ENCODE assay signal across 15 cellular contexts in the genomic region with DNA sequence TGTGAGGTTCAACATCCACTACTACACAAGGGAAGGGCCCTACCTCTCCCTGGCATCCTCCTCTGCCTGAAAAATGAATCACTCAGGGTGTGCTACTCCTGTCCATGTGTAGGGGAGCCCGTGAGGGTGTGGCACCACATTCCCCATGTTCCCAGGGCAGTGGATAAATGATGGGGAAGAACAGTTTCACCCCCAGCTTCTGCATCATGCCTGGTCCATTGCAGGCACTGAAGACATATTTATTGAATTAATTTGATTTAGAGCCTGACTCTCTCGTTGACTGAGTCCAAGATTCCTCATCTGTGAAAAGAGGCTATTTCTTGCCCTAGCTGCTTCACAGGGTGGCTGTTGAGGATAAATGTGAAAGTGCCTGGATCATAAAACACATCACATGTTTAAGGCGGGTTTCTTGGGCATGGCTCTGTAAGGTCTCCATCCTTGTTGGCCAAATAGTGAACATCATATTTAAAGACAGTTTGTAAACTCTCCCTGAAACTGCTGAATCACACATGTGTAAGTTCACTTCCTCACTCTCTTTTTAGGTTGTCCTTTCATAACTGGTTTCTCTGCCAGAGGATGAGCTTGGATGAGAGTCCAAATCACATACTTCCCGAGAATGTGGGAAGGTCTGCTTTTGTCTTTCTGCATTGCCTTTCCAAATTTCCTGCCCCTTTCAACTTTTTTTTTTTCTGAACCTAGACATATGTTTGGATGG.
A peak's percentile ranks its signal among the peaks of the same experiment; 100 is the strongest.
DNase-seq lines count a peak whose midpoint lies in the region; ATAC-seq and TF ChIP-seq lines count a peak whose summit lies in the region.
"Had no signal": no experiment of that assay in that cellular context is flagged by ENCODE, and none has a peak within 500 bp of the region (broad histone marks: within the 10 kb centered on the region; RNA-seq: fewer than 3 reads in every experiment).

No MANE protein-coding gene starts in this region.

- H3K4me1 Mint-ChIP-seq in brain = peaks cover 51% of the 10 kb centered on the region

- H3K27ac Mint-ChIP-seq in brain = peak overlapping the region in 3 of 5 experiments; percentile 70 to 83 (median 70)
- H3K27ac Mint-ChIP-seq: activated naive CD4-positive, alpha-beta T cell treated with anti-CD3 and anti-CD28 coated beads, Interleukin-2, amount 10 ng/mL, durations not matched to agents 7 days and 5 days; dendritic cell treated with granulocyte-macrophage colony-stimulating factor and Interleukin-4, amounts not matched to agents 40 ng/mL and 50 ng/mL, for 4 days; progenitor cell of endocrine pancreas had no signal

- H3K27me3 Mint-ChIP-seq in brain = peaks cover 4% of the 10 kb centered on the region

- peaks cover 0 to 2% (median 0%) of the 10 kb centered on the region in 5 experiments for H3K9me3 Mint-ChIP-seq in brain
- H3K9me3 Mint-ChIP-seq: activated naive CD4-positive, alpha-beta T cell treated with anti-CD3 and anti-CD28 coated beads, Interleukin-2, amount 10 ng/mL, durations not matched to agents 7 days and 5 days had no signal

- no peaks in the 10 kb centered on the region for H3K36me3 Mint-ChIP-seq in brain
- H3K36me3 Mint-ChIP-seq: activated naive CD4-positive, alpha-beta T cell treated with anti-CD3 and anti-CD28 coated beads, Interleukin-2, amount 10 ng/mL, durations not matched to agents 7 days and 5 days had no signal

- intact Hi-C loops in sciatic nerve (cut with DNase I) = no loop called here

- peak overlapping the region in 1 of 5 experiments; percentile 4 for H3K4me3 Mint-ChIP-seq in brain
- H3K4me3 Mint-ChIP-seq: activated naive CD4-positive, alpha-beta T cell treated with anti-CD3 and anti-CD28 coated beads, Interleukin-2, amount 10 ng/mL, durations not matched to agents 7 days and 5 days; dendritic cell treated with granulocyte-macrophage colony-stimulating factor and Interleukin-4, amounts not matched to agents 40 ng/mL and 50 ng/mL, for 4 days had no signal

- no peak for TF ChIP-seq CTCF in brain (conservative IDR thresholded peaks at IDR 0.05)

- DNase-seq in SIG-M5 treated with dmso at 0.1 percent for 504 hours (lab: John Stamatoyannopoulos, UW; ENCODE audit: unreplicated experiment) = peak; percentile 73
- no peak for DNase-seq in SIG-M5 (lab: John Stamatoyannopoulos, UW)
- DNase-seq in MV-4-11 (lab: John Stamatoyannopoulos, UW) = peak; percentile 74
- no peak for DNase-seq in sciatic nerve (ENCODE audit: low spot score)
- no peak for DNase-seq in cortex of kidney (lab: John Stamatoyannopoulos, UW)
- DNase-seq in pons (ENCODE audit: low spot score) = no peak
- no peak for DNase-seq in activated T-cell treated with anti-CD3 and anti-CD28 coated beads, Interleukin-2, amount 50 U/mL, for 48 hours
- DNase-seq: activated naive CD4-positive, alpha-beta T cell treated with anti-CD3 and anti-CD28 coated beads, Interleukin-2, amount 10 ng/mL, durations not matched to agents 7 days and 5 days; HCEC 1CT; heart right ventricle; Karpas-422; NCI-H510A had no signal

- ATAC-seq in sciatic nerve = peak; percentile 37
- ATAC-seq: heart right ventricle had no signal

Comparison
In these comparisons a context has a peak if more than half of its experiments do, and no peak if none do; other contexts are left out.
1. DNase-seq: peak in SIG-M5 treated with dmso at 0.1 percent for 504 hours (single experiment) and MV-4-11 (single experiment); none in SIG-M5 (single experiment), sciatic nerve (single experiment), cortex of kidney (single experiment), pons (single experiment) and activated T-cell treated with anti-CD3 and anti-CD28 coated beads, Interleukin-2, amount 50 U/mL, for 48 hours (0 of 2).